24 cellular contexts compared by ENCODE assay signal in genomic region chr5:116256717-116257116, GRCh38.
"Had no signal": no experiment of that assay in that cellular context is flagged by ENCODE, and none has a peak within 500 bp of the region (broad histone marks: within the 10 kb centered on the region; RNA-seq: fewer than 3 reads in every experiment).

No MANE protein-coding gene starts in this region.

- H3K4me1 ChIP-seq: neural progenitor cell, parathyroid adenoma, psoas muscle, right lobe of liver, stomach, thyroid gland, tibial nerve, upper lobe of left lung, vagina had no signal

- ATAC-seq: psoas muscle; right cardiac atrium; right lobe of liver; stimulated activated effector memory CD8-positive, alpha-beta T cell treated with anti-CD3 and anti-CD28 coated beads, Interleukin-12 subunit alpha, Interleukin-12 subunit beta, amount 100 ng/mL, for 72 hours; stimulated activated naive B cell treated with anti-CD40 and anti-IgM and Interleukin-4, amounts not matched to agents 10 μg/mL and 1 μg/mL and 100 μg/mL, for 72 hours had no signal

- H3K27ac ChIP-seq: neural progenitor cell, ovary, parathyroid adenoma, psoas muscle, right lobe of liver, sigmoid colon, stomach, thoracic aorta, thyroid gland, tibial nerve, upper lobe of left lung, vagina had no signal

- H3K36me3 ChIP-seq: neural progenitor cell, ovary, right lobe of liver, sigmoid colon, stomach, thoracic aorta, thyroid gland, upper lobe of left lung, vagina had no signal

- H3K4me3 ChIP-seq: neural progenitor cell, ovary, psoas muscle, right lobe of liver, sigmoid colon, stomach, thoracic aorta, thyroid gland, tibial nerve, upper lobe of left lung, vagina had no signal

- DNase-seq: occipital lobe; ovary; posterior cingulate gyrus; psoas muscle; right cardiac atrium; right lobe of liver; sigmoid colon; small intestine; stimulated activated CD4-positive, alpha-beta T cell treated with anti-CD3 and anti-CD28 coated beads, Interleukin-15, amount 100 ng/mL, for 24 hours; stimulated activated CD4-positive, alpha-beta T cell treated with anti-CD3 and anti-CD28 coated beads, Interleukin-2, amount 100 ng/mL, for 24 hours; stimulated activated CD4-positive, alpha-beta T cell treated with anti-CD3 and anti-CD28 coated beads, Interleukin-2, amount 100 ng/mL, for 48 hours; stimulated activated CD4-positive, alpha-beta T cell treated with anti-CD3 and anti-CD28 coated beads, Interleukin-4, amount 100 ng/mL, for 24 hours; stimulated activated naive B cell treated with anti-CD40 and anti-IgM and Interleukin-4, amounts not matched to agents 10 μg/mL and 1 μg/mL and 100 μg/mL, for 72 hours; stimulated activated naive CD4-positive, alpha-beta T cell treated with Interleukin-2 at 50 U/mL for 16 hours; stomach; thyroid gland; trophoblast cell; upper lobe of left lung had no signal

- H3K9me3 ChIP-seq: ovary, right lobe of liver, thyroid gland, vagina had no signal

- H3K27me3 ChIP-seq: neural progenitor cell, ovary, right lobe of liver, sigmoid colon, stomach, thyroid gland, tibial nerve, upper lobe of left lung, vagina had no signal
